Comparison of ENCODE assay signal across 9 cellular contexts in genomic region chr6:27694547-27694874, GRCh38.
DNase-seq lines count a peak whose midpoint lies in the region; ATAC-seq, FAIRE-seq and TF ChIP-seq lines count a peak whose summit lies in the region.
"Had no signal": no experiment of that assay in that cellular context is flagged by ENCODE, and none has a peak within 500 bp of the region (broad histone marks: within the 10 kb centered on the region; RNA-seq: fewer than 3 reads in every experiment).

No MANE protein-coding gene starts in this region.

- H3K27ac ChIP-seq in left lung (no peak overlapping the region), vagina (no peak overlapping the region), aorta (ENCODE audit: low read depth in 1 of 2, low read length in 2 of 2) (no peak overlapping the region), small intestine (ENCODE audit: low read depth in 1 of 2, low read length in 1 of 2) (peak overlapping the region in 1 of 2 donors; percentile 67)

- H3K36me3 Mint-ChIP-seq in stimulated activated naive CD8-positive, alpha-beta T cell treated with anti-CD3 and anti-CD28 coated beads, Interleukin-15, Interleukin-2, amounts not matched to agents 100 ng/mL and 50 ng/mL, for 24 hours (ENCODE audit: low read depth) = peaks cover 7% of the 10 kb centered on the region
- H3K36me3 Mint-ChIP-seq in activated T-helper 2 cell treated with anti-CD3 and anti-CD28 coated beads, Interferon-gamma antibody, Interleukin-2, Interleukin-4, amounts not matched to agents 10 μg/mL and 5 μg/mL and 100 μg/mL, durations not matched to agents 14 hours and 24 hours and 36 hours (ENCODE audit: low read depth) = peaks cover 9% of the 10 kb centered on the region

- H3K4me3 Mint-ChIP-seq in stimulated activated naive CD8-positive, alpha-beta T cell treated with anti-CD3 and anti-CD28 coated beads, Interleukin-15, Interleukin-2, amounts not matched to agents 100 ng/mL and 50 ng/mL, for 24 hours = peak overlapping the region; percentile 87
- peak overlapping the region; percentile 88 for H3K4me3 Mint-ChIP-seq in activated T-helper 2 cell treated with anti-CD3 and anti-CD28 coated beads, Interferon-gamma antibody, Interleukin-2, Interleukin-4, amounts not matched to agents 10 μg/mL and 5 μg/mL and 100 μg/mL, durations not matched to agents 14 hours and 24 hours and 36 hours (ENCODE audit: low read depth)

- H3K36me3 ChIP-seq in left lung (no peaks in the 10 kb centered on the region), vagina (no peaks in the 10 kb centered on the region), aorta (ENCODE audit: control insufficient read depth in 1 of 2, insufficient read depth in 2 of 2, low read length in 1 of 2) (no peaks in the 10 kb centered on the region), small intestine (ENCODE audit: control insufficient read depth in 2 of 2, insufficient read depth in 2 of 2, low read length in 2 of 2) (no peaks in the 10 kb centered on the region)

- intact Hi-C loops in activated T-helper 2 cell treated with anti-CD3 and anti-CD28 coated beads, Interferon-gamma antibody, Interleukin-2, Interleukin-4, amounts not matched to agents 10 μg/mL and 5 μg/mL and 100 μg/mL, durations not matched to agents 14 hours and 24 hours and 36 hours (cut with micrococcal nuclease) = no loop called here
- intact Hi-C loops in left lung (cut with DNase I) (no loop called here), vagina (cut with DNase I) (no loop called here), aorta (cut with DNase I) (no loop called here)

- H3K27ac Mint-ChIP-seq in stimulated activated naive CD8-positive, alpha-beta T cell treated with anti-CD3 and anti-CD28 coated beads, Interleukin-15, Interleukin-2, amounts not matched to agents 100 ng/mL and 50 ng/mL, for 24 hours = no peak overlapping the region
- no peak overlapping the region for H3K27ac Mint-ChIP-seq in activated T-helper 2 cell treated with anti-CD3 and anti-CD28 coated beads, Interferon-gamma antibody, Interleukin-2, Interleukin-4, amounts not matched to agents 10 μg/mL and 5 μg/mL and 100 μg/mL, durations not matched to agents 14 hours and 24 hours and 36 hours

- H3K4me3 ChIP-seq in left lung (peak overlapping the region; percentile 35 to 45), vagina (peak overlapping the region; percentile 41 to 46), aorta (ENCODE audit: low read length in 2 of 2) (no peak overlapping the region), small intestine (ENCODE audit: low read depth in 1 of 2, low read length in 2 of 2) (peak overlapping the region in 1 of 2 donors; percentile 75)

- no peaks in the 10 kb centered on the region for H3K9me3 Mint-ChIP-seq in stimulated activated naive CD8-positive, alpha-beta T cell treated with anti-CD3 and anti-CD28 coated beads, Interleukin-15, Interleukin-2, amounts not matched to agents 100 ng/mL and 50 ng/mL, for 24 hours
- peaks cover 5% of the 10 kb centered on the region for H3K9me3 Mint-ChIP-seq in activated T-helper 2 cell treated with anti-CD3 and anti-CD28 coated beads, Interferon-gamma antibody, Interleukin-2, Interleukin-4, amounts not matched to agents 10 μg/mL and 5 μg/mL and 100 μg/mL, durations not matched to agents 14 hours and 24 hours and 36 hours

- no peak for TF ChIP-seq POLR2A in vagina (IDR thresholded peaks at IDR 0.05)

- no peak for DNase-seq in stimulated activated naive CD8-positive, alpha-beta T cell treated with anti-CD3 and anti-CD28 coated beads, Interleukin-15, Interleukin-2, amounts not matched to agents 100 U/mL and 50 U/mL, for 24 hours
- no peak for DNase-seq in activated T-helper 2 cell treated with anti-CD3 and anti-CD28 coated beads, Interferon-gamma antibody, Interleukin-2, Interleukin-4, amounts not matched to agents 10 μg/mL and 5 μg/mL and 100 μg/mL, durations not matched to agents 14 hours and 24 hours and 36 hours (ENCODE audit: low spot score)
- no peak for DNase-seq in left lung
- DNase-seq in vagina (ENCODE audit: extremely low spot score in 2 of 2) = no peak
- DNase-seq in aorta = no peak
- no peak for DNase-seq in small intestine
- DNase-seq in NCI-H524 treated with DMSO at 0.1 percent for 48 hours (lab: John Stamatoyannopoulos, UW) = no peak
- DNase-seq: NCI-H2107 had no signal

- H3K4me1 ChIP-seq in left lung (no peaks in the 10 kb centered on the region), vagina (no peaks in the 10 kb centered on the region), aorta (ENCODE audit: control insufficient read depth in 1 of 2, insufficient read depth in 2 of 2, low read length in 2 of 2) (no peaks in the 10 kb centered on the region), small intestine (ENCODE audit: control insufficient read depth in 2 of 2, insufficient read depth in 1 of 2, low read depth in 1 of 2, low read length in 1 of 2) (no peaks in the 10 kb centered on the region)

- H3K27me3 ChIP-seq in left lung = peaks cover 0 to 49% of the 10 kb centered on the region in 2 donors
- H3K27me3 ChIP-seq in vagina = no peaks in the 10 kb centered on the region
- H3K27me3 ChIP-seq in aorta (ENCODE audit: control insufficient read depth in 1 of 2, insufficient read depth in 2 of 2, low read length in 1 of 2) = no peaks in the 10 kb centered on the region
- H3K27me3 ChIP-seq in small intestine (ENCODE audit: control insufficient read depth in 2 of 2, insufficient read depth in 2 of 2, low read length in 2 of 2) = no peaks in the 10 kb centered on the region

- TF ChIP-seq CTCF in left lung (IDR thresholded peaks at IDR 0.05) (no peak), vagina (IDR thresholded peaks at IDR 0.05) (no peak)

- no peaks in the 10 kb centered on the region for H3K9me3 ChIP-seq in left lung
- H3K9me3 ChIP-seq in vagina = no peaks in the 10 kb centered on the region
- no peaks in the 10 kb centered on the region for H3K9me3 ChIP-seq in aorta (ENCODE audit: control insufficient read depth, low read length)
- no peaks in the 10 kb centered on the region for H3K9me3 ChIP-seq in small intestine (ENCODE audit: control insufficient read depth, low read depth)

- peaks cover 18% of the 10 kb centered on the region for H3K4me1 Mint-ChIP-seq in stimulated activated naive CD8-positive, alpha-beta T cell treated with anti-CD3 and anti-CD28 coated beads, Interleukin-15, Interleukin-2, amounts not matched to agents 100 ng/mL and 50 ng/mL, for 24 hours (ENCODE audit: low read depth)
- peaks cover 14% of the 10 kb centered on the region for H3K4me1 Mint-ChIP-seq in activated T-helper 2 cell treated with anti-CD3 and anti-CD28 coated beads, Interferon-gamma antibody, Interleukin-2, Interleukin-4, amounts not matched to agents 10 μg/mL and 5 μg/mL and 100 μg/mL, durations not matched to agents 14 hours and 24 hours and 36 hours (ENCODE audit: low read depth)

- FAIRE-seq in small intestine (lab: Jason Lieb, UNC) = no peak

- ATAC-seq in stimulated activated naive CD8-positive, alpha-beta T cell treated with anti-CD3 and anti-CD28 coated beads, Interleukin-15, Interleukin-2, amounts not matched to agents 100 U/mL and 50 U/mL, for 24 hours = no peak
- ATAC-seq in left lung (no peak), aorta (ENCODE audit: low FRiP score) (no peak)

- 44 to 52% methylated on average over 7 of the region's 7 CpGs for WGBS in aorta, 2 donors
- WGBS in small intestine, 3 donors = 29 to 36% (median 36%) methylated on average over 7 of the region's 7 CpGs

- peaks cover 4% of the 10 kb centered on the region for H3K27me3 Mint-ChIP-seq in stimulated activated naive CD8-positive, alpha-beta T cell treated with anti-CD3 and anti-CD28 coated beads, Interleukin-15, Interleukin-2, amounts not matched to agents 100 ng/mL and 50 ng/mL, for 24 hours
- H3K27me3 Mint-ChIP-seq in activated T-helper 2 cell treated with anti-CD3 and anti-CD28 coated beads, Interferon-gamma antibody, Interleukin-2, Interleukin-4, amounts not matched to agents 10 μg/mL and 5 μg/mL and 100 μg/mL, durations not matched to agents 14 hours and 24 hours and 36 hours (ENCODE audit: low read depth) = peaks cover 6% of the 10 kb centered on the region

Comparison
In these comparisons a context has a peak if more than half of its experiments do, and no peak if none do; other contexts are left out.
1. H3K4me3 ChIP-seq: peak in left lung (2 of 2) and vagina (2 of 2); none in aorta (0 of 2).